ENCODE assay signal across 8 cellular contexts in the genomic region with DNA sequence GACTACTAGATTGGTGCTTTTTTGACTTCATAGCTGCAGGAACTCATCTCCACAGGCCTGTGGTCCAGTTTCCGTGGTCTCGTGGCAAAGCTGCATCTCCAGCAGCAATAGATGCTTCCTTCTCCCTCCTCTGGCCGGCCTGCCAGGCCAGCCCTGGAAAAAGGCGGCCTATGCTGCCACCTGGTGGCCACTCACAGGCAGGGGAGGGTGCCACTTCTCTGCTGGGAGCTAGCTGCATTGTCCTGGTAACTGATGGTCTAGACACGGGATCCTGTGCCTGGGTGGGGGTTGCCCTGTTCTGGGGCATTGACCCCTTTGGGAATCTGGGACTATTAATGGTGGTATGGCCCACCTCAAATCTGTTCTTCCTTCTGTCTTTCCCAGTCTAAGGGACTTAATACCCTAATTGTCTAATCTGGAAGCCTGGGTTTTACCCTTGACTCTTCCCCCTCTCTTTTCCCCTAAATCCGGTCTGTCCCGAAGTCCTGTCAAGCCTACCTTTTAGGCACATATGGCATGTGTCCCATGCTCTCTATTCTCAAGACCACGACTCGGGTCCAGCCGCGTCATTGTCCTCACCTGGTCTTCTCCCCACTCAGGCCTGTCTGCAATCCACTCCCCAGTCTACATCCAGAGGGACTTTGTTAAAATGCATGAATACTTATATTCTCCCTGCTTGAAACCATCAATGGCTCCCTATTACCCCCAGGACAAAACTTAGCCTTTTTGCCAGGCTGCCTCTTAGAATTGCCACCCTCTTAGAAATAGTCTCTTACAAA. TPM values are rescaled to one million over a fixed set of nuclear protein-coding genes. Genes with fewer than 3 reads are reported as not detected.
DNase-seq lines count a peak whose midpoint lies in the region; ATAC-seq, FAIRE-seq and TF ChIP-seq lines count a peak whose summit lies in the region.

No MANE protein-coding gene starts in this region.

- H3K36me3 ChIP-seq in right lobe of liver: no peaks in the 10 kb centered on the region

- H3K4me3 ChIP-seq in A549 (no peak overlapping the region), right lobe of liver (no peak overlapping the region)

- DNase-seq in A549 (ENCODE audit: low read depth in 1 of 2, low spot score in 1 of 2): peak; percentile 75 to 84
- peak; percentile 69 for DNase-seq in GM18507 (ENCODE audit: extremely low spot score, insufficient read length, low read depth)
- peak; percentile 73 for DNase-seq in NCI-H460 (ENCODE audit: extremely low read depth, low read depth)
- peak; percentile 64 to 73 for DNase-seq in activated CD4-positive, alpha-beta T cell treated with anti-CD3 and anti-CD28 coated beads for 4 hours
- peak; percentile 36 for DNase-seq in chondrocyte (ENCODE audit: low spot score)
- DNase-seq in right lobe of liver: peak; percentile 82 to 83 (median 82)
- peak; percentile 50 to 57 (median 54) for DNase-seq in stimulated activated CD4-positive, alpha-beta T cell treated with anti-CD3 and anti-CD28 coated beads, TNF-alpha, amount 100 ng/mL, for 4 hours (ENCODE audit: low read depth in 3 of 3)

- H3K4me1 ChIP-seq in A549: peaks cover 4% of the 10 kb centered on the region; the same call in 2 of the 3 replicates
- H3K4me1 ChIP-seq in right lobe of liver: peaks cover 0 to 7% (median 4%) of the 10 kb centered on the region in 4 donors

- POLR2A ChIA-PET in A549 (lab: Yijun Ruan, JAX): interaction anchor here (1.0 to 1.1 kb wide), 2 partner anchors 86 to 228 kb away, joined by 3 read pairs; partner anchors contain the start of genes MRRF and RBM18

- H3K4me3 Mint-ChIP-seq in chondrocyte (ENCODE audit: unreplicated experiment): no peak overlapping the region

- intact Hi-C loops in right lobe of liver (cut with DNase I): loop anchor here (5.0 to 10.0 kb wide), 2 partner anchors 94 to 223 kb away; no protein-coding TSS in a partner anchor

- WGBS in A549 (ENCODE audit: missing lambda C conversion rate): 12% methylated on average over 11 of the region's 11 CpGs
- 34% methylated on average over 10 of the region's 11 CpGs for WGBS in right lobe of liver (ENCODE audit: insufficient coverage, low coverage, low lambda C conversion rate, missing lambda C conversion rate)

- FAIRE-seq in A549 (lab: Jason Lieb, UNC) (no peak), GM18507 (lab: Jason Lieb, UNC) (peak; percentile 93)

- H3K27me3 ChIP-seq in right lobe of liver: no peaks in the 10 kb centered on the region

- no peaks in the 10 kb centered on the region for H3K36me3 Mint-ChIP-seq in chondrocyte (ENCODE audit: low read depth)

- TF ChIP-seq CTCF in A549 (IDR thresholded peaks at IDR 0.05) (peak; percentile 93), chondrocyte (IDR thresholded peaks at IDR 0.05) (peak; percentile 97), right lobe of liver (IDR thresholded peaks at IDR 0.05) (peak; percentile 95 to 99 (median 98))

- ATAC-seq in A549: peak; percentile 94 to 97
- ATAC-seq in HG03108 (IDR thresholded peaks at IDR 0.05; ENCODE audit: unreplicated experiment): peak; percentile 77
- peak; percentile 87 to 90 (median 88) for ATAC-seq in right lobe of liver

- H3K9me3 ChIP-seq in A549 (peaks cover 5% of the 10 kb centered on the region; the same call in 1 of the 3 replicates), right lobe of liver (no peaks in the 10 kb centered on the region)

- no peak for TF ChIP-seq POLR2A in A549 (IDR thresholded peaks at IDR 0.05; ENCODE audit: low read length)
- no peak for TF ChIP-seq POLR2A in right lobe of liver (IDR thresholded peaks at IDR 0.05)

- peaks cover 3% of the 10 kb centered on the region for H3K9me3 Mint-ChIP-seq in chondrocyte (ENCODE audit: low read depth)

- CTCF ChIA-PET in A549 (lab: Yijun Ruan, JAX): interaction anchor here (0.6 to 18.4 kb wide), 80 partner anchors 8 to 712 kb away, joined by 3 to 541 read pairs (median 5); partner anchors contain the start of genes LHX6, MORN5, NDUFA8 and PTGS1

- H3K4me2 ChIP-seq in A549: no peak overlapping the region

- H3K27ac Mint-ChIP-seq in chondrocyte (ENCODE audit: unreplicated experiment): no peak overlapping the region

- H3K4me1 Mint-ChIP-seq in chondrocyte (ENCODE audit: low read depth): peaks cover 5% of the 10 kb centered on the region

- TF ChIP-seq EP300 in A549 (IDR thresholded peaks at IDR 0.05): no peak

- no peak overlapping the region for H3K27ac ChIP-seq in A549
- no peak overlapping the region for H3K27ac ChIP-seq in right lobe of liver

- TF ChIP-seq RAD21 in A549 (conservative IDR thresholded peaks at IDR 0.05 in 1 of 2, IDR thresholded peaks at IDR 0.05 in 1 of 2): peak; percentile 98

- H3K27me3 Mint-ChIP-seq in chondrocyte (ENCODE audit: low read depth): peaks cover 9% of the 10 kb centered on the region

TF ChIP-seq in A549, 52 proteins besides CTCF, POLR2A, EP300 and RAD21:
- peak; percentile 98 for TF ChIP-seq SMC3 (IDR thresholded peaks at IDR 0.05)
- TF ChIP-seq HOXB13 (CRISPR knock-in tag; IDR thresholded peaks at IDR 0.05; ENCODE audit: low read depth): no peak
- TF ChIP-seq MYC (IDR thresholded peaks at IDR 0.05; ENCODE audit: borderline replicate concordance, low read length): no peak
- TF ChIP-seq MAX (IDR thresholded peaks at IDR 0.05): 0 out of 2 replicates have a peak, but pooled peaks have one; percentile 32
- TF ChIP-seq ZSCAN20 (CRISPR knock-in tag; IDR thresholded peaks at IDR 0.05): no peak

RNA-seq across cellular contexts. Expression of gene PTGS1, which starts 20.1 kb away (rescaled TPM):
- polyA plus RNA-seq in A549 (2011; rRNA removed) (0.41 and 0.49 TPM in 2 replicates), A549 (2017; fragmentation: RNase III; extraction: RNeasy Plus Mini Kit Qiagen cat#74134 plus additional on column Dnase treatment) (0.77 to 1.6 TPM (median 1.0 TPM) in 3 replicates)
- 0.20 and 0.32 TPM in 2 replicates for polyA plus RNA-seq in A549 (2012; cell fraction: cytosol; rRNA removed)
- polyA plus RNA-seq in A549 (2012; cell fraction: nucleus; rRNA removed): 0.37 and 0.43 TPM in 2 replicates
- polyA minus RNA-seq in A549 (2011; rRNA and poly(A)+ RNA removed): 0.44 and 0.54 TPM in 2 replicates
- total RNA-seq in NCI-H460 (2014; rRNA removed; shearing (Covaris generic)): 1.5 and 1.9 TPM in 2 replicates
- 1.8 and 2.4 TPM in 2 replicates for polyA plus RNA-seq in NCI-H460 (2014; cell fraction: nucleus; rRNA removed)
- total RNA-seq in chondrocyte (0.59 to 2.7 TPM (median 0.97 TPM) in 3 replicates), right lobe of liver (1 to 10 TPM; 1.7 to 3.6 (median 2.4) TPM)
